19 cellular contexts compared by ENCODE assay signal in genomic region chr17:50766222-50767023, GRCh38. TPM values are rescaled to one million over a fixed set of nuclear protein-coding genes. Genes with fewer than 3 reads are reported as not detected.
DNase-seq lines count a peak whose midpoint lies in the region; ATAC-seq, FAIRE-seq and TF ChIP-seq lines count a peak whose summit lies in the region.
"Had no signal": no experiment of that assay in that cellular context is flagged by ENCODE, and none has a peak within 500 bp of the region (broad histone marks: within the 10 kb centered on the region; RNA-seq: fewer than 3 reads in every experiment).

No MANE protein-coding gene starts in this region.

- DNase-seq in Calu3 = no peak
- DNase-seq in Peyer's patch = peak in 2 of 3 donors; percentile 68 to 82
- peak; percentile 59 for DNase-seq in HepG2 (ENCODE audit: low spot score)
- no peak for DNase-seq in HAP-1 (ENCODE audit: low spot score in 2 of 2)
- DNase-seq in AG08395 (ENCODE audit: low spot score) = no peak
- DNase-seq in activated naive CD4-positive, alpha-beta T cell treated with anti-CD3 and anti-CD28 coated beads, Interleukin-2, amount 50 U/mL, for 16 hours = no peak
- no peak for DNase-seq in G401 (ENCODE audit: low spot score)
- DNase-seq: activated CD4-positive, alpha-beta T cell treated with anti-CD3 and anti-CD28 coated beads, Interleukin-2, amount 50 U/mL, for 48 hours; amniotic stem cell; GOT3; NCI-H2081; NCI-H524 treated with DMSO at 0.1 percent for 48 hours; SW 1271 had no signal

- no peaks in the 10 kb centered on the region for H3K79me2 ChIP-seq in HepG2 (ENCODE audit: insufficient read depth, low read length)

- H3K9ac ChIP-seq in HepG2 (ENCODE audit: insufficient read depth, low read depth, low read length) (peak overlapping the region; percentile 41; the same call in 1 of the 2 replicates), rectal smooth muscle tissue (ENCODE audit: low read length) (peak overlapping the region; percentile 5)

- peak in 1 of 2 experiments; percentile 42; a peak in 1 of 4 replicates for TF ChIP-seq EP300 in HepG2 (IDR thresholded peaks at IDR 0.05; ENCODE audit: low read depth in 2 of 2, low read length in 2 of 2)
- no peak; the same call in 1 of the 2 replicates for TF ChIP-seq EP300 in HepG2 (CRISPR knock-in tag; IDR thresholded peaks at IDR 0.05; ENCODE audit: borderline replicate concordance)

- H3K9me3 ChIP-seq in Peyer's patch (no peaks in the 10 kb centered on the region), HepG2 (ENCODE audit: low read length) (no peaks in the 10 kb centered on the region), HAP-1 (no peaks in the 10 kb centered on the region)

- WGBS in HepG2 (ENCODE audit: low lambda C conversion rate) = 7% methylated on average over 10 of the region's 10 CpGs

- H3K4me3 ChIP-seq in Peyer's patch (peak overlapping the region in 3 of 4 donors; percentile 6 to 58 (median 52)), HepG2 (replicated peaks in 1 of 3; ENCODE audit: insufficient read depth in 1 of 3, low read depth in 2 of 3, low read length in 3 of 3) (peak overlapping the region; percentile 3 to 55 (median 20)), rectal smooth muscle tissue (ENCODE audit: low read length) (peak overlapping the region; percentile 44), HAP-1 (no peak overlapping the region)

- H3K36me3 Mint-ChIP-seq in Calu3 (ENCODE audit: insufficient read depth, unreplicated experiment) = no peaks in the 10 kb centered on the region

- no peak overlapping the region for H3K4me3 Mint-ChIP-seq in Calu3 (ENCODE audit: low read depth, unreplicated experiment)

- TF ChIP-seq CTCF in Calu3 (IDR thresholded peaks at IDR 0.05; ENCODE audit: unreplicated experiment) = no peak
- peak in 2 of 6 experiments; percentile 17 to 26 for TF ChIP-seq CTCF in Peyer's patch (IDR thresholded peaks at IDR 0.05)
- TF ChIP-seq CTCF in HepG2 (CRISPR knock-in tag; IDR thresholded peaks at IDR 0.05) = no peak

- peaks cover 48% of the 10 kb centered on the region for H3K4me1 Mint-ChIP-seq in Calu3 (ENCODE audit: low read depth, unreplicated experiment)

- H3K27me3 ChIP-seq in Peyer's patch (no peaks in the 10 kb centered on the region), HepG2 (ENCODE audit: control insufficient read depth in 1 of 2, insufficient read depth in 2 of 2, low read length in 2 of 2) (peaks cover 0 to 2% of the 10 kb centered on the region in 2 experiments; a peak in 1 of 5 replicates), rectal smooth muscle tissue (ENCODE audit: control insufficient read depth, insufficient read depth, low read length) (no peaks in the 10 kb centered on the region), HAP-1 (ENCODE audit: low read depth) (no peaks in the 10 kb centered on the region)

- H3K4me2 ChIP-seq in HepG2 (ENCODE audit: low read depth, low read length) = peak overlapping the region; percentile 80

- no peaks in the 10 kb centered on the region for H3K27me3 Mint-ChIP-seq in Calu3 (ENCODE audit: unreplicated experiment)
- H3K27me3 Mint-ChIP-seq: progenitor cell of endocrine pancreas had no signal

- H4K20me1 ChIP-seq in HepG2 (ENCODE audit: insufficient read depth, low read length) = no peaks in the 10 kb centered on the region

- peak overlapping the region; percentile 43 for H3K27ac Mint-ChIP-seq in Calu3 (ENCODE audit: unreplicated experiment)
- H3K27ac Mint-ChIP-seq: activated T-helper 2 cell treated with anti-CD3 and anti-CD28 coated beads, Interferon-gamma antibody, Interleukin-2, Interleukin-4, amounts not matched to agents 10 μg/mL and 5 μg/mL and 100 μg/mL, durations not matched to agents 14 hours and 24 hours and 36 hours; progenitor cell of endocrine pancreas had no signal

- ATAC-seq in HepG2 = peak; percentile 69

- no TSS peak for BruUV-seq in Calu3 (replicated peaks; lab: Mats Ljungman, UMichigan)
- BruUV-seq in HepG2 (replicated peaks; lab: Mats Ljungman, UMichigan) = no TSS peak

- H3K4me1 ChIP-seq in Peyer's patch (peaks cover 0 to 34% (median 7%) of the 10 kb centered on the region in 4 donors), HepG2 (ENCODE audit: insufficient read depth, low read length) (peaks cover 62% of the 10 kb centered on the region), rectal smooth muscle tissue (ENCODE audit: control insufficient read depth, insufficient read depth, low read length) (peaks cover 8% of the 10 kb centered on the region), HAP-1 (peaks cover 4% of the 10 kb centered on the region; the same call in 1 of the 2 replicates)

- peaks cover 0 to 16% (median 0%) of the 10 kb centered on the region in 3 donors for H3K36me3 ChIP-seq in Peyer's patch
- no peaks in the 10 kb centered on the region for H3K36me3 ChIP-seq in HepG2 (replicated peaks in 1 of 2; ENCODE audit: control insufficient read depth in 1 of 2, insufficient read depth in 2 of 2, low read length in 2 of 2)
- H3K36me3 ChIP-seq in rectal smooth muscle tissue (ENCODE audit: control insufficient read depth, insufficient read depth, low read length) = no peaks in the 10 kb centered on the region
- no peaks in the 10 kb centered on the region for H3K36me3 ChIP-seq in HAP-1 (replicated peaks)

- H2AFZ ChIP-seq in HepG2 (ENCODE audit: low read length) = peak overlapping the region; percentile 28

- intact Hi-C loops in Calu3 (cut with micrococcal nuclease; ENCODE audit: unreplicated experiment) = no loop called here
- intact Hi-C loops in HepG2 (cut with micrococcal nuclease; ENCODE audit: unreplicated experiment) = no loop called here

- TF ChIP-seq RAD21 in HepG2 (CRISPR knock-in tag; IDR thresholded peaks at IDR 0.05) = no peak

- POLR2A ChIA-PET in HepG2 (lab: Yijun Ruan, JAX) = interaction anchor here (1.0 to 2.4 kb wide), 4 partner anchors 10 to 99 kb away, joined by 3 to 9 read pairs (median 6); partner anchors contain the start of genes LUC7L3 and TOB1

- FAIRE-seq in HepG2 (lab: Jason Lieb, UNC) = no peak
- FAIRE-seq: HTR-8/SVneo had no signal

- H3K9me3 Mint-ChIP-seq in Calu3 (ENCODE audit: low read depth, unreplicated experiment) = no peaks in the 10 kb centered on the region
- H3K9me3 Mint-ChIP-seq: activated T-helper 2 cell treated with anti-CD3 and anti-CD28 coated beads, Interferon-gamma antibody, Interleukin-2, Interleukin-4, amounts not matched to agents 10 μg/mL and 5 μg/mL and 100 μg/mL, durations not matched to agents 14 hours and 24 hours and 36 hours had no signal

- in situ Hi-C loops in HepG2 (cut with HindIII; ENCODE audit: extremely low pct_ligation_motif_present, low pct_unique_long_range_greater_than_20kb) = no loop called here
- in situ Hi-C loops in HAP-1 (cut with MboI; ENCODE audit: low sequenced_read_pairs) = no loop called here
- in situ Hi-C loops in G401 (cut with HindIII; ENCODE audit: low sequenced_read_pairs) = no loop called here

- CTCF ChIA-PET in Calu3 (lab: Charles Lee) (interaction anchor here (1.0 kb wide), 1 partner anchor 17 kb away, joined by 3 read pairs; no protein-coding TSS in a partner anchor), HepG2 (lab: Yijun Ruan, JAX; ENCODE audit: low intra/inter-chr PET ratio, low total read pairs) (no interaction called here)

- peak overlapping the region in 3 of 4 donors; percentile 82 to 96 (median 94) for H3K27ac ChIP-seq in Peyer's patch
- H3K27ac ChIP-seq in HepG2 (ENCODE audit: extremely low read length, insufficient read depth, low read length) = no peak overlapping the region
- H3K27ac ChIP-seq in rectal smooth muscle tissue (ENCODE audit: low read depth, low read length) = peak overlapping the region; percentile 1
- H3K27ac ChIP-seq: epithelial cell of prostate had no signal

- TF ChIP-seq POLR2A in Peyer's patch (IDR thresholded peaks at IDR 0.05) (peak; percentile 85 to 89), HepG2 (IDR thresholded peaks at IDR 0.05; ENCODE audit: insufficient read depth in 1 of 2, low read depth in 2 of 2, low read length in 2 of 2) (no peak)

RNA-seq across cellular contexts. Expression of gene ANKRD40CL, which starts 0.9 kb away (rescaled TPM):
- total RNA-seq in Calu3 (2022) (0.64 TPM in 1 of 2 replicates, not detected in the other), Peyer's patch (100 to 1,000 TPM in 3 of 4 donors, 1 to 10 TPM in 1; 9.9 to 150 (median 139) TPM), HepG2 (2016; rRNA removed; fragmentation: Illumina TruSeq; extraction: Trizol) (0.11 TPM in 1 of 2 replicates, not detected in the other)
- total RNA-seq in HepG2 (2016; cell fraction: cytosol; rRNA removed; fragmentation: Illumina TruSeq; extraction: Trizol; ENCODE audit: low read depth) = 0.35 TPM in 1 of 2 replicates, not detected in the other
- total RNA-seq in HepG2 (2016; cell fraction: insoluble cytoplasmic fraction; rRNA removed; fragmentation: Illumina TruSeq; extraction: Trizol) = not detected in 2 replicates
- 0.52 TPM in 1 of 2 replicates, not detected in the other for total RNA-seq in HepG2 (2016; cell fraction: membrane; rRNA removed; fragmentation: Illumina TruSeq; extraction: Trizol)
- not detected in 2 replicates for total RNA-seq in HepG2 (2016; cell fraction: nucleus; rRNA removed; fragmentation: Illumina TruSeq; extraction: Trizol)
- polyA plus RNA-seq in HepG2 (2011; rRNA removed) = 0.03 and 0.09 TPM in 2 replicates
- 0.05 TPM in 1 of 2 replicates, not detected in the other for polyA plus RNA-seq in HepG2 (2011; cell fraction: cytosol; rRNA removed)
- 0.03 TPM in 1 of 2 replicates, not detected in the other for polyA plus RNA-seq in HepG2 (2011; cell fraction: nucleus; rRNA removed)
- 0.27 and 0.63 TPM in 2 replicates for polyA plus RNA-seq in HepG2 (2012)
- not detected in 2 replicates for polyA plus RNA-seq in HepG2 (2016; cell fraction: cytosol; fragmentation: Illumina TruSeq; extraction: Trizol; ENCODE audit: low read depth)
- not detected in 2 replicates for polyA plus RNA-seq in HepG2 (2016; cell fraction: insoluble cytoplasmic fraction; fragmentation: Illumina TruSeq; extraction: Trizol; ENCODE audit: low read depth)
- 0.27 TPM in 1 of 2 replicates, not detected in the other for polyA plus RNA-seq in HepG2 (2016; cell fraction: membrane; fragmentation: Illumina TruSeq; extraction: Trizol; ENCODE audit: low read depth)
- polyA plus RNA-seq in HepG2 (2016; cell fraction: nucleus; fragmentation: Illumina TruSeq; extraction: Trizol; ENCODE audit: insufficient read depth, low read depth) = not detected in 2 replicates
- polyA minus RNA-seq in HepG2 (2011; rRNA and poly(A)+ RNA removed; ENCODE audit: low replicate concordance) = not detected in 2 replicates
- not detected in 2 replicates for polyA minus RNA-seq in HepG2 (2011; cell fraction: cytosol; rRNA and poly(A)+ RNA removed)
- 0.26 TPM in 1 of 2 replicates, not detected in the other for polyA minus RNA-seq in HepG2 (2011; cell fraction: nucleus; rRNA and poly(A)+ RNA removed)
- total RNA-seq in G401 (2014; rRNA removed; shearing (Covaris generic)) = not detected in 2 replicates
- total RNA-seq: activated T-helper 2 cell treated with anti-CD3 and anti-CD28 coated beads, Interferon-gamma antibody, Interleukin-2, Interleukin-4, amounts not matched to agents 10 μg/mL and 5 μg/mL and 100 μg/mL, durations not matched to agents 14 hours and 24 hours and 36 hours; glomerular endothelial cell; progenitor cell of endocrine pancreas had no signal

RNA-seq across cellular contexts. Expression of gene LUC7L3, which starts 47.0 kb away (rescaled TPM):
- total RNA-seq in Calu3 (2022) (152 and 155 TPM in 2 replicates), Peyer's patch (1,000 to 10,000 TPM in 1 of 4 donors, 100 to 1,000 TPM in 2, 10 to 100 TPM in 1; 77.2 to 1,326 (median 139) TPM), HepG2 (2016; rRNA removed; fragmentation: Illumina TruSeq; extraction: Trizol) (60.2 and 108 TPM in 2 replicates)
- 18.8 and 26.1 TPM in 2 replicates for total RNA-seq in HepG2 (2016; cell fraction: cytosol; rRNA removed; fragmentation: Illumina TruSeq; extraction: Trizol; ENCODE audit: low read depth)
- total RNA-seq in HepG2 (2016; cell fraction: insoluble cytoplasmic fraction; rRNA removed; fragmentation: Illumina TruSeq; extraction: Trizol) = 62.5 and 109 TPM in 2 replicates
- 14.5 and 18.9 TPM in 2 replicates for total RNA-seq in HepG2 (2016; cell fraction: membrane; rRNA removed; fragmentation: Illumina TruSeq; extraction: Trizol)
- 195 TPM in 2 replicates for total RNA-seq in HepG2 (2016; cell fraction: nucleus; rRNA removed; fragmentation: Illumina TruSeq; extraction: Trizol)
- 95.9 and 120 TPM in 2 replicates for polyA plus RNA-seq in HepG2 (2011; rRNA removed)
- 30.0 and 34.7 TPM in 2 replicates for polyA plus RNA-seq in HepG2 (2011; cell fraction: cytosol; rRNA removed)
- 415 and 478 TPM in 2 replicates for polyA plus RNA-seq in HepG2 (2011; cell fraction: nucleus; rRNA removed)
- 194 and 235 TPM in 2 replicates for polyA plus RNA-seq in HepG2 (2012)
- polyA plus RNA-seq in HepG2 (2016; cell fraction: cytosol; fragmentation: Illumina TruSeq; extraction: Trizol; ENCODE audit: low read depth) = 7.1 and 8.6 TPM in 2 replicates
- 136 and 147 TPM in 2 replicates for polyA plus RNA-seq in HepG2 (2016; cell fraction: insoluble cytoplasmic fraction; fragmentation: Illumina TruSeq; extraction: Trizol; ENCODE audit: low read depth)
- 13.0 and 18.1 TPM in 2 replicates for polyA plus RNA-seq in HepG2 (2016; cell fraction: membrane; fragmentation: Illumina TruSeq; extraction: Trizol; ENCODE audit: low read depth)
- polyA plus RNA-seq in HepG2 (2016; cell fraction: nucleus; fragmentation: Illumina TruSeq; extraction: Trizol; ENCODE audit: insufficient read depth, low read depth) = 530 TPM in 2 replicates
- polyA minus RNA-seq in HepG2 (2011; rRNA and poly(A)+ RNA removed; ENCODE audit: low replicate concordance) = 33.0 and 52.4 TPM in 2 replicates
- 14.1 and 14.4 TPM in 2 replicates for polyA minus RNA-seq in HepG2 (2011; cell fraction: cytosol; rRNA and poly(A)+ RNA removed)
- 321 and 363 TPM in 2 replicates for polyA minus RNA-seq in HepG2 (2011; cell fraction: nucleus; rRNA and poly(A)+ RNA removed)
- total RNA-seq in G401 (2014; rRNA removed; shearing (Covaris generic)) = 15.0 and 26.3 TPM in 2 replicates

RNA-seq across cellular contexts. Expression of gene ANKRD40, which starts 58.7 kb away (rescaled TPM):
- total RNA-seq in Calu3 (2022) = 67.2 and 68.5 TPM in 2 replicates
- total RNA-seq in Peyer's patch = 10 to 100 TPM; 18.2 to 24.7 (median 21.4) TPM
- total RNA-seq in HepG2 (2016; rRNA removed; fragmentation: Illumina TruSeq; extraction: Trizol) = 46.4 and 52.4 TPM in 2 replicates
- 14.8 and 17.0 TPM in 2 replicates for total RNA-seq in HepG2 (2016; cell fraction: cytosol; rRNA removed; fragmentation: Illumina TruSeq; extraction: Trizol; ENCODE audit: low read depth)
- 43.9 and 45.1 TPM in 2 replicates for total RNA-seq in HepG2 (2016; cell fraction: insoluble cytoplasmic fraction; rRNA removed; fragmentation: Illumina TruSeq; extraction: Trizol)
- total RNA-seq in HepG2 (2016; cell fraction: membrane; rRNA removed; fragmentation: Illumina TruSeq; extraction: Trizol) = 53.6 and 57.7 TPM in 2 replicates
- 27.7 and 32.1 TPM in 2 replicates for total RNA-seq in HepG2 (2016; cell fraction: nucleus; rRNA removed; fragmentation: Illumina TruSeq; extraction: Trizol)
- 30.2 and 35.0 TPM in 2 replicates for polyA plus RNA-seq in HepG2 (2011; rRNA removed)
- 20.9 and 27.5 TPM in 2 replicates for polyA plus RNA-seq in HepG2 (2011; cell fraction: cytosol; rRNA removed)
- 14.0 and 17.7 TPM in 2 replicates for polyA plus RNA-seq in HepG2 (2011; cell fraction: nucleus; rRNA removed)
- 25.7 and 26.1 TPM in 2 replicates for polyA plus RNA-seq in HepG2 (2012)
- polyA plus RNA-seq in HepG2 (2016; cell fraction: cytosol; fragmentation: Illumina TruSeq; extraction: Trizol; ENCODE audit: low read depth) = 12.7 TPM in 2 replicates
- 37.2 and 46.0 TPM in 2 replicates for polyA plus RNA-seq in HepG2 (2016; cell fraction: insoluble cytoplasmic fraction; fragmentation: Illumina TruSeq; extraction: Trizol; ENCODE audit: low read depth)
- polyA plus RNA-seq in HepG2 (2016; cell fraction: membrane; fragmentation: Illumina TruSeq; extraction: Trizol; ENCODE audit: low read depth) = 34.9 and 37.7 TPM in 2 replicates
- polyA plus RNA-seq in HepG2 (2016; cell fraction: nucleus; fragmentation: Illumina TruSeq; extraction: Trizol; ENCODE audit: insufficient read depth, low read depth) = 52.0 and 58.7 TPM in 2 replicates
- polyA minus RNA-seq in HepG2 (2011; rRNA and poly(A)+ RNA removed; ENCODE audit: low replicate concordance) = 22.7 and 24.6 TPM in 2 replicates
- polyA minus RNA-seq in HepG2 (2011; cell fraction: cytosol; rRNA and poly(A)+ RNA removed) = 31.7 and 31.9 TPM in 2 replicates
- polyA minus RNA-seq in HepG2 (2011; cell fraction: nucleus; rRNA and poly(A)+ RNA removed) = 21.2 and 23.9 TPM in 2 replicates
- 32.1 and 49.0 TPM in 2 replicates for total RNA-seq in G401 (2014; rRNA removed; shearing (Covaris generic))

Comparison
In these comparisons a context has a peak if more than half of its experiments do, and no peak if none do; other contexts are left out.
1. DNase-seq: peak in Peyer's patch (2 of 3) and HepG2 (single experiment); none in Calu3 (single experiment), HAP-1 (0 of 2), AG08395 (single experiment), activated naive CD4-positive, alpha-beta T cell treated with anti-CD3 and anti-CD28 coated beads, Interleukin-2, amount 50 U/mL, for 16 hours (single experiment) and G401 (single experiment).
2. POLR2A ChIP-seq: peak in Peyer's patch (2 of 2); none in HepG2 (0 of 2).